8 cellular contexts compared by ENCODE assay signal in genomic region chr3:128725932-128726690, GRCh38. TPM values are rescaled to one million over a fixed set of nuclear protein-coding genes. Genes with fewer than 3 reads are reported as not detected.
A peak's percentile ranks its signal among the peaks of the same experiment; 100 is the strongest.
DNase-seq lines count a peak whose midpoint lies in the region; ATAC-seq, FAIRE-seq and TF ChIP-seq lines count a peak whose summit lies in the region.

TSS of gene RAB7A (plus strand) at chr3:128726183. CDS start at chr3:128795368, 69,185 bp downstream.

- peak within 1 kb of the TSS; percentile 97 for H3K4me3 ChIP-seq in WERI-Rb-1 (ENCODE audit: low read depth, low read length)
- H3K4me3 ChIP-seq in mammary epithelial cell (replicated peaks in 1 of 3; ENCODE audit: insufficient read depth in 1 of 3, low read depth in 2 of 3, low read length in 3 of 3) = peak within 1 kb of the TSS; percentile 80 to 100 (median 85)
- H3K4me3 ChIP-seq in iPS-20b (ENCODE audit: low read length) = peak within 1 kb of the TSS; percentile 99
- peak within 1 kb of the TSS; percentile 94 to 99 for H3K4me3 ChIP-seq in small intestine (ENCODE audit: low read depth in 1 of 2, low read length in 2 of 2)

- TSS peak; percentile 30 for BruUV-seq in mammary epithelial cell (replicated peaks; lab: Mats Ljungman, UMichigan)

- H3K27ac ChIP-seq in WERI-Rb-1 (peak within 1 kb of the TSS; percentile 66), mammary epithelial cell (ENCODE audit: insufficient read depth, low read depth, low read length) (peak within 1 kb of the TSS; percentile 98), iPS-20b (ENCODE audit: low read length) (peak within 1 kb of the TSS; percentile 16), small intestine (ENCODE audit: low read depth in 1 of 2, low read length in 1 of 2) (peak within 1 kb of the TSS; percentile 90 to 95)

- DNase-seq in ACHN = peak; percentile 96
- peak; percentile 96 for DNase-seq in NCI-H2227 (lab: John Stamatoyannopoulos, UW; ENCODE audit: unreplicated experiment)
- DNase-seq in WERI-Rb-1 = peak; percentile 98
- peak; percentile 97 for DNase-seq in mammary epithelial cell
- DNase-seq in small intestine = peak; percentile 98

- H3K79me2 ChIP-seq in mammary epithelial cell (ENCODE audit: insufficient read depth, low read length) = peaks cover 57% of the 10 kb centered on the region

- H4K20me1 ChIP-seq in mammary epithelial cell (ENCODE audit: insufficient read depth, low read length) = peaks cover 16% of the 10 kb centered on the region

- FAIRE-seq in small intestine (lab: Jason Lieb, UNC) = no peak

- in situ Hi-C loops in ACHN (cut with HindIII; ENCODE audit: low pct_ligation_motif_present, low pct_unique_long_range_greater_than_20kb, low sequenced_read_pairs) (no loop called here), mammary epithelial cell (cut with MboI; ENCODE audit: low sequenced_read_pairs in 2 of 2) (no loop called here)

- peaks cover 15% of the 10 kb centered on the region for H3K4me1 ChIP-seq in mammary epithelial cell (ENCODE audit: insufficient read depth, low read length)
- peaks cover 27% of the 10 kb centered on the region for H3K4me1 ChIP-seq in iPS-20b (ENCODE audit: insufficient read depth, low read length)
- peaks cover 4 to 8% of the 10 kb centered on the region in 2 donors for H3K4me1 ChIP-seq in small intestine (ENCODE audit: control insufficient read depth in 2 of 2, insufficient read depth in 1 of 2, low read depth in 1 of 2, low read length in 1 of 2)

- peaks cover 21% of the 10 kb centered on the region for H3K36me3 ChIP-seq in WERI-Rb-1
- no peaks in the 10 kb centered on the region for H3K36me3 ChIP-seq in mammary epithelial cell (ENCODE audit: insufficient read depth, low read length)
- no peaks in the 10 kb centered on the region for H3K36me3 ChIP-seq in iPS-20b (ENCODE audit: insufficient read depth, low read depth, low read length)
- no peaks in the 10 kb centered on the region for H3K36me3 ChIP-seq in small intestine (ENCODE audit: control insufficient read depth in 2 of 2, insufficient read depth in 2 of 2, low read length in 2 of 2)

- WGBS in mammary epithelial cell (ENCODE audit: low coverage, missing lambda C conversion rate) = under 1% methylated on average over 24 of the region's 71 CpGs
- WGBS in small intestine, 3 donors = 0 to 1% (median 0%) methylated on average over 51 to 71 of the region's 71 CpGs

- H3K9ac ChIP-seq in mammary epithelial cell (ENCODE audit: insufficient read depth, low read length) (peak within 1 kb of the TSS; percentile 97), iPS-20b (ENCODE audit: low read depth, low read length) (peak within 1 kb of the TSS; percentile 88)

- ATAC-seq in GM18873 (IDR thresholded peaks at IDR 0.05; ENCODE audit: low FRiP score, unreplicated experiment) (peak; percentile 88), HG03139 (IDR thresholded peaks at IDR 0.05; ENCODE audit: unreplicated experiment) (peak; percentile 95)

- peak within 1 kb of the TSS; percentile 90 for H3K4me2 ChIP-seq in mammary epithelial cell (ENCODE audit: insufficient read depth, low read depth, low read length)

- dilution Hi-C loops in mammary epithelial cell (cut with HindIII; ENCODE audit: low sequenced_read_pairs) = no loop called here

- H3K9me3 ChIP-seq in WERI-Rb-1 (ENCODE audit: severe bottlenecking) (no peaks in the 10 kb centered on the region), mammary epithelial cell (replicated peaks; ENCODE audit: insufficient read depth, low read length) (no peaks in the 10 kb centered on the region), iPS-20b (ENCODE audit: insufficient read depth, low read depth, low read length) (no peaks in the 10 kb centered on the region), small intestine (ENCODE audit: control insufficient read depth, low read depth) (no peaks in the 10 kb centered on the region)

- CTCF ChIA-PET in mammary epithelial cell (lab: Charles Lee; ENCODE audit: low non-redundant PET) = no interaction called here

- H3K27me3 ChIP-seq in WERI-Rb-1 (ENCODE audit: insufficient read depth, low read depth, severe bottlenecking) (no peaks in the 10 kb centered on the region), mammary epithelial cell (ENCODE audit: insufficient read depth, low read length) (no peaks in the 10 kb centered on the region), iPS-20b (ENCODE audit: insufficient read depth, low read length) (no peaks in the 10 kb centered on the region), small intestine (ENCODE audit: control insufficient read depth in 2 of 2, insufficient read depth in 2 of 2, low read length in 2 of 2) (no peaks in the 10 kb centered on the region)

- intact Hi-C loops in mammary epithelial cell (cut with micrococcal nuclease) = loop anchor here (1.0 to 2.0 kb wide), 4 partner anchors 46 to 153 kb away; partner anchors contain the start of genes ACAD9 and RPN1

- peak within 1 kb of the TSS; percentile 74 for H2AFZ ChIP-seq in mammary epithelial cell (ENCODE audit: low read depth, low read length)

- TF ChIP-seq CTCF in WERI-Rb-1 (IDR thresholded peaks at IDR 0.05; ENCODE audit: low read depth, low read length) = no peak
- TF ChIP-seq CTCF in mammary epithelial cell (conservative IDR thresholded peaks at IDR 0.05 in 1 of 2, IDR thresholded peaks at IDR 0.05 in 1 of 2; ENCODE audit: extremely low read depth in 1 of 2, insufficient read depth in 1 of 2, low read depth in 1 of 2, low read length in 2 of 2) = no peak

RNA-seq across cellular contexts. Expression of gene RAB7A, which starts in this region (rescaled TPM):
- 100 to 1,000 TPM in 1 of 2 donors, 10 to 100 TPM in 1; 76.7 to 352 TPM for total RNA-seq in mammary epithelial cell
- 353 TPM for polyA plus RNA-seq in mammary epithelial cell
- polyA minus RNA-seq in mammary epithelial cell = 404 TPM
- polyA plus RNA-seq in small intestine = 100 to 1,000 TPM; 141 to 167 (median 162) TPM

Comparison
In these comparisons a context has a peak if more than half of its experiments do, and no peak if none do; other contexts are left out.
1. Peak in every context shown above with its lines: DNase-seq, ATAC-seq, H3K4me3 ChIP-seq and H3K27ac ChIP-seq.
2. H3K27ac ChIP-seq: peak in every context shown above with its lines; median percentile 98 in mammary epithelial cell; 92 in small intestine; 66 in WERI-Rb-1; 16 in iPS-20b.